In genomic region chr12:7017870-7018349, GRCh38 we compare ENCODE assay signal across 8 cellular contexts. TPM values are rescaled to one million over a fixed set of nuclear protein-coding genes. Genes with fewer than 3 reads are reported as not detected.
DNase-seq lines count a peak whose midpoint lies in the region; ATAC-seq lines count a peak whose summit lies in the region.

No MANE protein-coding gene starts in this region.

- H3K4me3 ChIP-seq in mesendoderm (ENCODE audit: low read length) (peak overlapping the region; percentile 86), urinary bladder (ENCODE audit: low read depth, low read length) (peak overlapping the region; percentile 73)

- no peak overlapping the region for H2BK15ac ChIP-seq in mesendoderm (replicated peaks; ENCODE audit: low read depth)

- H3K4me2 ChIP-seq in mesendoderm (ENCODE audit: low read length) = peak overlapping the region; percentile 65

- peaks cover 6% of the 10 kb centered on the region for H3K36me3 Mint-ChIP-seq in T-helper 1 cell treated with Interleukin-12 subunit alpha and Interleukin-12 subunit beta and Interleukin-4 antibody, amounts not matched to agents 30 μg/mL and 1 μg/mL, for 36 hours (ENCODE audit: low read depth)
- H3K36me3 Mint-ChIP-seq in central memory CD8-positive, alpha-beta T cell (ENCODE audit: insufficient read depth) = peaks cover 7% of the 10 kb centered on the region

- H3K36me3 ChIP-seq in mesendoderm (ENCODE audit: control insufficient read depth, insufficient read depth, low read length) (no peaks in the 10 kb centered on the region), urinary bladder (ENCODE audit: insufficient read depth) (no peaks in the 10 kb centered on the region)

- H2BK120ac ChIP-seq in mesendoderm (ENCODE audit: low read depth, low read length) = no peak overlapping the region

- H3K4me3 Mint-ChIP-seq in T-helper 1 cell treated with Interleukin-12 subunit alpha and Interleukin-12 subunit beta and Interleukin-4 antibody, amounts not matched to agents 30 μg/mL and 1 μg/mL, for 36 hours = peak overlapping the region; percentile 95
- peak overlapping the region; percentile 82 for H3K4me3 Mint-ChIP-seq in central memory CD8-positive, alpha-beta T cell

- no CpG with 5 or more reads among the region's 25 CpGs for WGBS in mesendoderm (ENCODE audit: extremely low coverage, insufficient coverage, low lambda C conversion rate)
- WGBS in urinary bladder = 2% methylated on average over 25 of the region's 25 CpGs

- H3K79me1 ChIP-seq in mesendoderm (ENCODE audit: low read length) = peaks cover 10% of the 10 kb centered on the region

- no peaks in the 10 kb centered on the region for H3K9me3 Mint-ChIP-seq in T-helper 1 cell treated with Interleukin-12 subunit alpha and Interleukin-12 subunit beta and Interleukin-4 antibody, amounts not matched to agents 30 μg/mL and 1 μg/mL, for 36 hours
- H3K9me3 Mint-ChIP-seq in central memory CD8-positive, alpha-beta T cell = no peaks in the 10 kb centered on the region

- H3K27me3 Mint-ChIP-seq in T-helper 1 cell treated with Interleukin-12 subunit alpha and Interleukin-12 subunit beta and Interleukin-4 antibody, amounts not matched to agents 30 μg/mL and 1 μg/mL, for 36 hours (ENCODE audit: low read depth) = no peaks in the 10 kb centered on the region
- no peaks in the 10 kb centered on the region for H3K27me3 Mint-ChIP-seq in central memory CD8-positive, alpha-beta T cell

- no peaks in the 10 kb centered on the region for H3K27me3 ChIP-seq in mesendoderm (ENCODE audit: insufficient read depth, low read length, poor library complexity)

- peak; percentile 18 for ATAC-seq in HG02571 (IDR thresholded peaks at IDR 0.05; ENCODE audit: unreplicated experiment)
- ATAC-seq in central memory CD8-positive, alpha-beta T cell (replicated peaks; ENCODE audit: extremely low read depth, poor library complexity, severe bottlenecking) = peak; percentile 3

- H3K27ac ChIP-seq in mesendoderm (ENCODE audit: low read depth, low read length) (peak overlapping the region; percentile 90), urinary bladder (ENCODE audit: low read depth) (peak overlapping the region; percentile 92)

- H3K79me2 ChIP-seq in mesendoderm (ENCODE audit: control insufficient read depth, insufficient read depth, low read length) = peaks cover 8% of the 10 kb centered on the region

- H3K27ac Mint-ChIP-seq in T-helper 1 cell treated with Interleukin-12 subunit alpha and Interleukin-12 subunit beta and Interleukin-4 antibody, amounts not matched to agents 30 μg/mL and 1 μg/mL, for 36 hours = peak overlapping the region; percentile 92
- peak overlapping the region; percentile 75 for H3K27ac Mint-ChIP-seq in central memory CD8-positive, alpha-beta T cell (ENCODE audit: low read depth)

- peak overlapping the region; percentile 83 for H3K9ac ChIP-seq in mesendoderm (ENCODE audit: low read length)

- peak overlapping the region; percentile 92 for H3K56ac ChIP-seq in mesendoderm (ENCODE audit: low read length)

- no peak for DNase-seq in T-helper 1 cell
- DNase-seq in NCI-H526 (lab: John Stamatoyannopoulos, UW) = peak; percentile 74 to 86
- DNase-seq in central memory CD8-positive, alpha-beta T cell (ENCODE audit: low spot score in 2 of 2) = peak in 1 of 2 donors; percentile 15
- DNase-seq in mesendoderm = no peak
- DNase-seq in HCEC 1CT = no peak

- H3K4me1 Mint-ChIP-seq in T-helper 1 cell treated with Interleukin-12 subunit alpha and Interleukin-12 subunit beta and Interleukin-4 antibody, amounts not matched to agents 30 μg/mL and 1 μg/mL, for 36 hours (ENCODE audit: low read depth) = peaks cover 22% of the 10 kb centered on the region
- peaks cover 35% of the 10 kb centered on the region for H3K4me1 Mint-ChIP-seq in central memory CD8-positive, alpha-beta T cell

- H3K18ac ChIP-seq in mesendoderm (ENCODE audit: low read length) = no peak overlapping the region

- H4K8ac ChIP-seq in mesendoderm (ENCODE audit: low read depth, low read length) = no peak overlapping the region

- peak overlapping the region; percentile 55 for H3K23ac ChIP-seq in mesendoderm (ENCODE audit: low read length)

- no peak overlapping the region for H4K5ac ChIP-seq in mesendoderm (ENCODE audit: low read length)

- peaks cover 7% of the 10 kb centered on the region for H3K4me1 ChIP-seq in mesendoderm (ENCODE audit: control insufficient read depth, low read depth, low read length)
- peaks cover 1% of the 10 kb centered on the region for H3K4me1 ChIP-seq in urinary bladder (ENCODE audit: insufficient read depth)

- peak overlapping the region; percentile 8 for H3K4ac ChIP-seq in mesendoderm (ENCODE audit: low read depth, low read length)

- no peak overlapping the region for H2BK5ac ChIP-seq in mesendoderm (ENCODE audit: low read length)

- no peak overlapping the region for H2AK5ac ChIP-seq in mesendoderm (ENCODE audit: low read length)

RNA-seq across cellular contexts. Expression of gene LPCAT3, which starts 0.4 kb away (rescaled TPM):
- polyA plus RNA-seq in mesendoderm (2013, experiment 1 of 2) = 42.9 TPM
- polyA plus RNA-seq in mesendoderm (2013, experiment 2 of 2) = 41.1 TPM
- total RNA-seq in urinary bladder = 20.7 TPM
- polyA plus RNA-seq in urinary bladder = 48.1 TPM

RNA-seq across cellular contexts. Expression of gene C1S, which starts 42.6 kb away (rescaled TPM):
- polyA plus RNA-seq in mesendoderm (2013, experiment 1 of 2) = 4.0 TPM
- polyA plus RNA-seq in mesendoderm (2013, experiment 2 of 2) = 3.6 TPM
- total RNA-seq in urinary bladder = 196 TPM
- polyA plus RNA-seq in urinary bladder = 918 TPM

RNA-seq across cellular contexts. Expression of gene EMG1, which starts 47.2 kb away (rescaled TPM):
- 119 TPM for polyA plus RNA-seq in mesendoderm (2013, experiment 1 of 2)
- polyA plus RNA-seq in mesendoderm (2013, experiment 2 of 2) = 115 TPM
- total RNA-seq in urinary bladder = 25.4 TPM
- polyA plus RNA-seq in urinary bladder = 25.9 TPM

RNA-seq across cellular contexts. Expression of gene PHB2, which starts 47.4 kb away (rescaled TPM):
- polyA plus RNA-seq in mesendoderm (2013, experiment 1 of 2) = 473 TPM
- polyA plus RNA-seq in mesendoderm (2013, experiment 2 of 2) = 476 TPM
- total RNA-seq in urinary bladder = 94.9 TPM
- polyA plus RNA-seq in urinary bladder = 192 TPM

Comparison
In these comparisons a context has a peak if more than half of its experiments do, and no peak if none do; other contexts are left out.
1. DNase-seq: peak in NCI-H526 (2 of 2); none in T-helper 1 cell (0 of 5), mesendoderm (single experiment) and HCEC 1CT (single experiment).